Comparison of ENCODE assay signal across 9 cellular contexts in genomic region chr16:21301895-21302291, GRCh38. TPM values are rescaled to one million over a fixed set of nuclear protein-coding genes. Genes with fewer than 3 reads are reported as not detected.
DNase-seq lines count a peak whose midpoint lies in the region; ATAC-seq lines count a peak whose summit lies in the region.
"Had no signal": no experiment of that assay in that cellular context is flagged by ENCODE, and none has a peak within 500 bp of the region (broad histone marks: within the 10 kb centered on the region; RNA-seq: fewer than 3 reads in every experiment).

No MANE protein-coding gene starts in this region.

- H3K27me3 Mint-ChIP-seq in T-helper 1 cell treated with Interleukin-12 subunit alpha and Interleukin-12 subunit beta and Interleukin-4 antibody, amounts not matched to agents 30 μg/mL and 1 μg/mL, for 36 hours (ENCODE audit: low read depth), result peaks cover 64% of the 10 kb centered on the region
- peaks cover 4% of the 10 kb centered on the region for H3K27me3 Mint-ChIP-seq in activated CD4-positive, alpha-beta memory T cell treated with anti-CD3 and anti-CD28 coated beads for 36 hours

- no peak for DNase-seq in T-helper 1 cell
- no peak for DNase-seq in activated CD4-positive, alpha-beta memory T cell treated with anti-CD3 and anti-CD28 coated beads for 36 hours
- DNase-seq in stimulated activated CD4-positive, alpha-beta T cell treated with anti-CD3 and anti-CD28 coated beads, Interleukin-1b, Interleukin-23, amount 100 ng/mL, for 48 hours, result no peak

- H3K27me3 ChIP-seq in iPS-20b (ENCODE audit: insufficient read depth, low read length), result peaks cover 54% of the 10 kb centered on the region
- peaks cover 0 to 4% (median 0%) of the 10 kb centered on the region in 5 donors for H3K27me3 ChIP-seq in subcutaneous abdominal adipose tissue (ENCODE audit: control insufficient read depth in 5 of 5, insufficient read depth in 4 of 5, low read length in 5 of 5)

- H3K9ac ChIP-seq in iPS-20b (ENCODE audit: low read depth, low read length) (no peak overlapping the region), subcutaneous abdominal adipose tissue (ENCODE audit: low read length in 5 of 5) (peak overlapping the region in 4 of 5 donors; percentile 35 to 74 (median 64))

- H3K4me3 Mint-ChIP-seq in T-helper 1 cell treated with Interleukin-12 subunit alpha and Interleukin-12 subunit beta and Interleukin-4 antibody, amounts not matched to agents 30 μg/mL and 1 μg/mL, for 36 hours, result peak overlapping the region; percentile 89
- peak overlapping the region; percentile 90 for H3K4me3 Mint-ChIP-seq in activated CD4-positive, alpha-beta memory T cell treated with anti-CD3 and anti-CD28 coated beads for 36 hours

- no peaks in the 10 kb centered on the region for H3K9me3 Mint-ChIP-seq in T-helper 1 cell treated with Interleukin-12 subunit alpha and Interleukin-12 subunit beta and Interleukin-4 antibody, amounts not matched to agents 30 μg/mL and 1 μg/mL, for 36 hours
- H3K9me3 Mint-ChIP-seq in activated CD4-positive, alpha-beta memory T cell treated with anti-CD3 and anti-CD28 coated beads for 36 hours, result no peaks in the 10 kb centered on the region

- no peak for ATAC-seq in HG03139 (IDR thresholded peaks at IDR 0.05; ENCODE audit: unreplicated experiment)
- ATAC-seq in HG02588 (IDR thresholded peaks at IDR 0.05; ENCODE audit: unreplicated experiment), result no peak

- H3K9me3 ChIP-seq in iPS-20b (ENCODE audit: insufficient read depth, low read depth, low read length) (no peaks in the 10 kb centered on the region), subcutaneous abdominal adipose tissue (ENCODE audit: control insufficient read depth in 5 of 5, low read length in 5 of 5) (no peaks in the 10 kb centered on the region)

- peaks cover 17% of the 10 kb centered on the region for H3K4me1 Mint-ChIP-seq in T-helper 1 cell treated with Interleukin-12 subunit alpha and Interleukin-12 subunit beta and Interleukin-4 antibody, amounts not matched to agents 30 μg/mL and 1 μg/mL, for 36 hours (ENCODE audit: low read depth)
- peaks cover 33% of the 10 kb centered on the region for H3K4me1 Mint-ChIP-seq in activated CD4-positive, alpha-beta memory T cell treated with anti-CD3 and anti-CD28 coated beads for 36 hours (ENCODE audit: low read depth)

- peaks cover 2% of the 10 kb centered on the region for H3K36me3 Mint-ChIP-seq in T-helper 1 cell treated with Interleukin-12 subunit alpha and Interleukin-12 subunit beta and Interleukin-4 antibody, amounts not matched to agents 30 μg/mL and 1 μg/mL, for 36 hours (ENCODE audit: low read depth)
- H3K36me3 Mint-ChIP-seq in activated CD4-positive, alpha-beta memory T cell treated with anti-CD3 and anti-CD28 coated beads for 36 hours, result no peaks in the 10 kb centered on the region

- POLR2A ChIA-PET in activated CD4-positive, alpha-beta memory T cell treated with anti-CD3 and anti-CD28 coated beads for 36 hours (lab: Charles Lee), result no interaction called here

- H3K36me3 ChIP-seq in iPS-20b (ENCODE audit: insufficient read depth, low read depth, low read length) (no peaks in the 10 kb centered on the region), subcutaneous abdominal adipose tissue (ENCODE audit: control insufficient read depth in 5 of 5, insufficient read depth in 5 of 5, low read length in 5 of 5) (no peaks in the 10 kb centered on the region)

- no peak overlapping the region for H3K27ac Mint-ChIP-seq in T-helper 1 cell treated with Interleukin-12 subunit alpha and Interleukin-12 subunit beta and Interleukin-4 antibody, amounts not matched to agents 30 μg/mL and 1 μg/mL, for 36 hours
- no peak overlapping the region for H3K27ac Mint-ChIP-seq in activated CD4-positive, alpha-beta memory T cell treated with anti-CD3 and anti-CD28 coated beads for 36 hours

- H3K27ac ChIP-seq in iPS-20b (ENCODE audit: low read length) (no peak overlapping the region), subcutaneous abdominal adipose tissue (ENCODE audit: low read depth, low read length) (peak overlapping the region; percentile 75)

- H3K4me1 ChIP-seq in iPS-20b (ENCODE audit: insufficient read depth, low read length), result peaks cover 12% of the 10 kb centered on the region
- peaks cover 0 to 21% (median 17%) of the 10 kb centered on the region in 5 donors for H3K4me1 ChIP-seq in subcutaneous abdominal adipose tissue (ENCODE audit: control insufficient read depth in 5 of 5, insufficient read depth in 5 of 5, low read length in 5 of 5)

- CTCF ChIA-PET in activated CD4-positive, alpha-beta memory T cell treated with anti-CD3 and anti-CD28 coated beads for 36 hours (lab: Charles Lee), result interaction anchor here (1.5 to 3.7 kb wide), 4 partner anchors 9 to 452 kb away, joined by 3 to 28 read pairs (median 16); partner anchors contain the start of gene LDAF1

- intact Hi-C loops in activated CD4-positive, alpha-beta memory T cell treated with anti-CD3 and anti-CD28 coated beads for 36 hours (cut with micrococcal nuclease), result loop anchor here (1.0 to 10.0 kb wide), 4 partner anchors 114 to 1023 kb away; partner anchors contain the start of genes DCUN1D3 and LYRM1

- H3K4me3 ChIP-seq in iPS-20b (ENCODE audit: low read length) (peak overlapping the region; percentile 79), subcutaneous abdominal adipose tissue (ENCODE audit: low read depth in 1 of 5, low read length in 5 of 5) (peak overlapping the region; percentile 29 to 86 (median 76))

RNA-seq across cellular contexts. Expression of gene CRYM, which starts 23.8 kb away (rescaled TPM):
- not detected for total RNA-seq in activated CD4-positive, alpha-beta memory T cell treated with anti-CD3 and anti-CD28 coated beads for 36 hours
- total RNA-seq: Daoy had no signal
